ENCODE assay signal across 1 cellular context in the genomic region with DNA sequence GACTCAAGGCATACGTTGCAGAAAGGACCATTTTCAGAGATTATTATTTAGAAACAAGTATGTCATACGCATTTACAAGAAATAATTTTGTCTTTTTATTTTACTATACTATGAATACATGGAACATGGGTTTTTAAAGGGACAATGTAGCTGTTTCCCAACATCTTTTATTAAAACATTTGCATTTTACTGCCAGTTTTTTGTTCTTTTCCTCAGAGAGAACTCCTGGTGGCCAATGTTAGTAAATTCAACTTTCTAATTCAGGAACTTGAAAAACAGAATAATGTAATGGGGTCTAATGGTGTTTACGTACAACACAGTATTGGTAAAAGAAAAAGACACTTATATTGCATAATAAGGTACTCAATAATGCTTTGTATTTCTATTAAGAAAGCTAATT.
TF ChIP-seq lines count a peak whose summit lies in the region.

No MANE protein-coding gene starts in this region.

TF ChIP-seq in SK-N-SH, 30 proteins besides CTCF, POLR2A, EP300 and RAD21 (continued from another document):
- TF ChIP-seq, protein P1, sequence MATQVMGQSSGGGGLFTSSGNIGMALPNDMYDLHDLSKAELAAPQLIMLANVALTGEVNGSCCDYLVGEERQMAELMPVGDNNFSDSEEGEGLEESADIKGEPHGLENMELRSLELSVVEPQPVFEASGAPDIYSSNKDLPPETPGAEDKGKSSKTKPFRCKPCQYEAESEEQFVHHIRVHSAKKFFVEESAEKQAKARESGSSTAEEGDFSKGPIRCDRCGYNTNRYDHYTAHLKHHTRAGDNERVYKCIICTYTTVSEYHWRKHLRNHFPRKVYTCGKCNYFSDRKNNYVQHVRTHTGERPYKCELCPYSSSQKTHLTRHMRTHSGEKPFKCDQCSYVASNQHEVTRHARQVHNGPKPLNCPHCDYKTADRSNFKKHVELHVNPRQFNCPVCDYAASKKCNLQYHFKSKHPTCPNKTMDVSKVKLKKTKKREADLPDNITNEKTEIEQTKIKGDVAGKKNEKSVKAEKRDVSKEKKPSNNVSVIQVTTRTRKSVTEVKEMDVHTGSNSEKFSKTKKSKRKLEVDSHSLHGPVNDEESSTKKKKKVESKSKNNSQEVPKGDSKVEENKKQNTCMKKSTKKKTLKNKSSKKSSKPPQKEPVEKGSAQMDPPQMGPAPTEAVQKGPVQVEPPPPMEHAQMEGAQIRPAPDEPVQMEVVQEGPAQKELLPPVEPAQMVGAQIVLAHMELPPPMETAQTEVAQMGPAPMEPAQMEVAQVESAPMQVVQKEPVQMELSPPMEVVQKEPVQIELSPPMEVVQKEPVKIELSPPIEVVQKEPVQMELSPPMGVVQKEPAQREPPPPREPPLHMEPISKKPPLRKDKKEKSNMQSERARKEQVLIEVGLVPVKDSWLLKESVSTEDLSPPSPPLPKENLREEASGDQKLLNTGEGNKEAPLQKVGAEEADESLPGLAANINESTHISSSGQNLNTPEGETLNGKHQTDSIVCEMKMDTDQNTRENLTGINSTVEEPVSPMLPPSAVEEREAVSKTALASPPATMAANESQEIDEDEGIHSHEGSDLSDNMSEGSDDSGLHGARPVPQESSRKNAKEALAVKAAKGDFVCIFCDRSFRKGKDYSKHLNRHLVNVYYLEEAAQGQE (IDR thresholded peaks at IDR 0.05; ENCODE audit: low read depth, low read length), result no peak
- TF ChIP-seq TAF1 (IDR thresholded peaks at IDR 0.05; ENCODE audit: borderline replicate concordance, low read depth, low read length) (no peak), RCOR1 (IDR thresholded peaks at IDR 0.05; ENCODE audit: low read length) (no peak), MXI1 (IDR thresholded peaks at IDR 0.05; ENCODE audit: low read depth, low read length) (no peak), MEF2A (IDR thresholded peaks at IDR 0.05; ENCODE audit: borderline replicate concordance, low read depth) (no peak), NFIC (IDR thresholded peaks at IDR 0.05; ENCODE audit: borderline replicate concordance) (no peak)
- TF ChIP-seq, protein P2, sequence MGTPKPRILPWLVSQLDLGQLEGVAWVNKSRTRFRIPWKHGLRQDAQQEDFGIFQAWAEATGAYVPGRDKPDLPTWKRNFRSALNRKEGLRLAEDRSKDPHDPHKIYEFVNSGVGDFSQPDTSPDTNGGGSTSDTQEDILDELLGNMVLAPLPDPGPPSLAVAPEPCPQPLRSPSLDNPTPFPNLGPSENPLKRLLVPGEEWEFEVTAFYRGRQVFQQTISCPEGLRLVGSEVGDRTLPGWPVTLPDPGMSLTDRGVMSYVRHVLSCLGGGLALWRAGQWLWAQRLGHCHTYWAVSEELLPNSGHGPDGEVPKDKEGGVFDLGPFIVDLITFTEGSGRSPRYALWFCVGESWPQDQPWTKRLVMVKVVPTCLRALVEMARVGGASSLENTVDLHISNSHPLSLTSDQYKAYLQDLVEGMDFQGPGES (IDR thresholded peaks at IDR 0.05; ENCODE audit: low read depth, low read length), result no peak
TF ChIP-seq in SK-N-SH: peak in this region for 0.
